ENCODE assay signal across 21 cellular contexts in the genomic region with DNA sequence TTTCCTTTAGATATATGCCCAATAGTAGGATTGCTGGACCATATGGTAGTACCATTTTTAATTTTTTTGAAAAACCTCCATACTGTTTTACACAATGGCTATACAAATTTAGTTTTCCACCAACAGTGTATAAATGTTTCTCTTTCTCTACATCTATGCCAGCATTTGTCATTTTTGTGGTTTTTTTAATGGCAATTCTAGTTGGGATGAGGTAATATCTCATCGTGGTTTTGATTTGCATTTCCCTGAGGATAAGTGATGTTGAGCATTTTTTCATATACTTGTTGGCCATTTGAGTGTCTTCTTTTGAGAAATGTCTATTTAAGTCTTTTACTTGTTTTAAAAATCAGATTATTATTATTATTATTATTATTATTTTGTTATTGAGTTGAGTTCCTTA. TPM values are rescaled to one million over a fixed set of nuclear protein-coding genes. Genes with fewer than 3 reads are reported as not detected.
"Had no signal": no experiment of that assay in that cellular context is flagged by ENCODE, and none has a peak within 500 bp of the region (broad histone marks: within the 10 kb centered on the region; RNA-seq: fewer than 3 reads in every experiment).

No MANE protein-coding gene starts in this region.

- DNase-seq: activated B cell treated with CpG ODN at 0.5 μM for 24 hours; activated CD4-positive, alpha-beta T cell treated with anti-CD3 and anti-CD28 coated beads, Interleukin-2, amount 10 ng/mL, durations not matched to agents 24 days and 14 days; amygdala; dermis blood vessel endothelial cell; endodermal cell; erythroblast; left lung; nephron progenitor cell; right lobe of liver; stimulated activated CD4-positive, alpha-beta T cell treated with anti-CD3 and anti-CD28 coated beads, Interleukin-1b, Interleukin-23, amount 100 ng/mL, for 48 hours; stimulated activated naive CD4-positive, alpha-beta T cell; upper lobe of left lung had no signal

- FAIRE-seq: keratinocyte had no signal

- H3K4me3 ChIP-seq: breast epithelium, gastroesophageal sphincter, left lung, prostate gland, right lobe of liver, suprapubic skin, upper lobe of left lung had no signal

- H3K4me1 ChIP-seq: breast epithelium, left lung, prostate gland, right lobe of liver, upper lobe of left lung had no signal

- H3K27ac Mint-ChIP-seq: activated B cell treated with CpG ODN at 0.5 μM for 24 hours; activated CD4-positive, alpha-beta T cell treated with anti-CD3 and anti-CD28 coated beads, Interleukin-2, amount 10 ng/mL, durations not matched to agents 24 days and 14 days; activated naive CD4-positive, alpha-beta T cell treated with anti-CD3 and anti-CD28 coated beads, Interleukin-2, amount 50 U/mL, for 24 hours; activated T-helper 17 cell treated with anti-CD3 and anti-CD28 coated beads, Interleukin-2, amount 50 U/mL, for 72 hours; endodermal cell; memory B cell; nephron progenitor cell; T-helper 1 cell treated with Interleukin-12 subunit alpha and Interleukin-12 subunit beta and Interleukin-4 antibody, amounts not matched to agents 30 μg/mL and 1 μg/mL, for 36 hours had no signal

- H3K27me3 Mint-ChIP-seq: activated B cell treated with CpG ODN at 0.5 μM for 24 hours; activated CD4-positive, alpha-beta T cell treated with anti-CD3 and anti-CD28 coated beads, Interleukin-2, amount 10 ng/mL, durations not matched to agents 24 days and 14 days; activated naive CD4-positive, alpha-beta T cell treated with anti-CD3 and anti-CD28 coated beads, Interleukin-2, amount 50 U/mL, for 24 hours; activated T-helper 17 cell treated with anti-CD3 and anti-CD28 coated beads, Interleukin-2, amount 50 U/mL, for 72 hours; memory B cell had no signal

- H3K36me3 Mint-ChIP-seq: activated naive CD4-positive, alpha-beta T cell treated with anti-CD3 and anti-CD28 coated beads, Interleukin-2, amount 50 U/mL, for 24 hours; memory B cell had no signal

- H3K27ac ChIP-seq: breast epithelium, gastroesophageal sphincter, left lung, prostate gland, right lobe of liver, suprapubic skin, upper lobe of left lung had no signal

- H3K9me3 Mint-ChIP-seq: activated B cell treated with CpG ODN at 0.5 μM for 24 hours; activated CD4-positive, alpha-beta T cell treated with anti-CD3 and anti-CD28 coated beads, Interleukin-2, amount 10 ng/mL, durations not matched to agents 24 days and 14 days; activated naive CD4-positive, alpha-beta T cell treated with anti-CD3 and anti-CD28 coated beads, Interleukin-2, amount 50 U/mL, for 24 hours; activated T-helper 17 cell treated with anti-CD3 and anti-CD28 coated beads, Interleukin-2, amount 50 U/mL, for 72 hours; endodermal cell; memory B cell; nephron progenitor cell; T-helper 1 cell treated with Interleukin-12 subunit alpha and Interleukin-12 subunit beta and Interleukin-4 antibody, amounts not matched to agents 30 μg/mL and 1 μg/mL, for 36 hours had no signal

- H3K27me3 ChIP-seq: breast epithelium, gastroesophageal sphincter, left lung, right lobe of liver, suprapubic skin, upper lobe of left lung had no signal

- ATAC-seq: activated T-helper 17 cell treated with anti-CD3 and anti-CD28 coated beads, Interleukin-2, amount 50 U/mL, for 72 hours; gastroesophageal sphincter; left lung; right lobe of liver had no signal

- H3K4me1 Mint-ChIP-seq: activated naive CD4-positive, alpha-beta T cell treated with anti-CD3 and anti-CD28 coated beads, Interleukin-2, amount 50 U/mL, for 24 hours; activated T-helper 17 cell treated with anti-CD3 and anti-CD28 coated beads, Interleukin-2, amount 50 U/mL, for 72 hours; endodermal cell; memory B cell; nephron progenitor cell had no signal

- H3K4me3 Mint-ChIP-seq: activated B cell treated with CpG ODN at 0.5 μM for 24 hours; activated CD4-positive, alpha-beta T cell treated with anti-CD3 and anti-CD28 coated beads, Interleukin-2, amount 10 ng/mL, durations not matched to agents 24 days and 14 days; activated naive CD4-positive, alpha-beta T cell treated with anti-CD3 and anti-CD28 coated beads, Interleukin-2, amount 50 U/mL, for 24 hours; activated T-helper 17 cell treated with anti-CD3 and anti-CD28 coated beads, Interleukin-2, amount 50 U/mL, for 72 hours; endodermal cell; memory B cell; nephron progenitor cell; T-helper 1 cell treated with Interleukin-12 subunit alpha and Interleukin-12 subunit beta and Interleukin-4 antibody, amounts not matched to agents 30 μg/mL and 1 μg/mL, for 36 hours had no signal

- H3K36me3 ChIP-seq: breast epithelium, gastroesophageal sphincter, left lung, prostate gland, right lobe of liver, suprapubic skin, upper lobe of left lung had no signal

- H3K9me3 ChIP-seq: breast epithelium, gastroesophageal sphincter, left lung, prostate gland, right lobe of liver, suprapubic skin, upper lobe of left lung had no signal

RNA-seq across cellular contexts. Expression of a gene that starts 35.5 kb away (rescaled TPM):
- total RNA-seq: activated B cell treated with CpG ODN at 0.5 μM for 24 hours had no signal
